ENCODE assay signal across 34 cellular contexts in the genomic region with DNA sequence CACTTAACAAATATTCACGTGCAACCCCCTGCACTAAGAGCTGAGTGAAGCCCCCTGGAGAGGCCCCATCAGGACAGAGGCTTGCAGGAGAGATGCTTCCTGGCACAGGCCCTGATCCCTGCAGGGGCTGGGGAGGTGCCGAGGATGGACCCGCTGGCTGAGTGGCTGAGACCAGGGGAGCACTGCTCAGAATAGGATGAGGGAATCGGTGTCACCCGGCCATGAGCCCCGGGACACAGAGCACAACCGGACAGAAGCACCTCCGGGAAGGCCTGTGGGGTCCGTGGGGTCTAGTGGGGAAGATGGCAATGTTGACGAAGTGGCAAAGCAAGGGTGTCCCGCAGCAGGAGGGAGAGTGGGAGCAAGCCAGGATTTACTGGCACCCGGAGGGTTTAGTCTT.
"Had no signal": no experiment of that assay in that cellular context is flagged by ENCODE, and none has a peak within 500 bp of the region (broad histone marks: within the 10 kb centered on the region; RNA-seq: fewer than 3 reads in every experiment).

No MANE protein-coding gene starts in this region.

- H3K27ac Mint-ChIP-seq: activated B cell treated with CpG ODN at 0.5 μM for 24 hours; activated CD4-positive, alpha-beta memory T cell treated with anti-CD3 and anti-CD28 coated beads for 36 hours; activated CD4-positive, alpha-beta T cell treated with anti-CD3 and anti-CD28 coated beads for 36 hours; activated CD4-positive, alpha-beta T cell treated with anti-CD3 and anti-CD28 coated beads, Interleukin-2, amount 10 ng/mL, durations not matched to agents 24 days and 14 days; activated CD8-positive, alpha-beta memory T cell treated with anti-CD3 and anti-CD28 coated beads, Interleukin-2, amount 10 ng/mL, durations not matched to agents 7 days and 5 days; activated CD8-positive, alpha-beta T cell treated with anti-CD3 and anti-CD28 coated beads, Interleukin-2, amount 10 ng/mL, durations not matched to agents 7 days and 5 days; activated naive CD4-positive, alpha-beta T cell treated with anti-CD3 and anti-CD28 coated beads, Interleukin-2, amount 10 ng/mL, durations not matched to agents 7 days and 5 days; activated naive CD4-positive, alpha-beta T cell treated with anti-CD3 and anti-CD28 coated beads, Interleukin-2, amount 50 U/mL, for 72 hours; activated naive CD8-positive, alpha-beta T cell treated with anti-CD3 and anti-CD28 coated beads, Interleukin-2, amount 10 ng/mL, durations not matched to agents 7 days and 5 days; activated T-helper 1 cell treated with anti-CD3 and anti-CD28 coated beads, Interleukin-12 subunit alpha, Interleukin-12 subunit beta, Interleukin-2, Interleukin-4 antibody, amounts not matched to agents 30 ng/mL and 10 ng/mL and 1 ng/mL, durations not matched to agents 14 hours and 24 hours and 36 hours; activated T-helper 2 cell treated with anti-CD3 and anti-CD28 coated beads, Interferon-gamma antibody, Interleukin-2, Interleukin-4, amounts not matched to agents 10 μg/mL and 5 μg/mL and 100 μg/mL, durations not matched to agents 14 hours and 24 hours and 36 hours; T-helper 17 cell; T-helper 2 cell treated with Interferon-gamma antibody and Interleukin-4, amounts not matched to agents 5 μg/mL and 100 μg/mL, for 36 hours had no signal

- H3K36me3 Mint-ChIP-seq: activated CD4-positive, alpha-beta memory T cell treated with anti-CD3 and anti-CD28 coated beads for 36 hours; activated CD8-positive, alpha-beta memory T cell treated with anti-CD3 and anti-CD28 coated beads, Interleukin-2, amount 10 ng/mL, durations not matched to agents 7 days and 5 days; activated naive CD4-positive, alpha-beta T cell treated with anti-CD3 and anti-CD28 coated beads, Interleukin-2, amount 10 ng/mL, durations not matched to agents 7 days and 5 days; activated naive CD4-positive, alpha-beta T cell treated with anti-CD3 and anti-CD28 coated beads, Interleukin-2, amount 50 U/mL, for 72 hours; activated naive CD8-positive, alpha-beta T cell treated with anti-CD3 and anti-CD28 coated beads, Interleukin-2, amount 10 ng/mL, durations not matched to agents 7 days and 5 days; brain had no signal

- H3K27ac ChIP-seq: ascending aorta, breast epithelium, cardiac muscle cell, colonic mucosa, esophagus muscularis mucosa, foreskin keratinocyte, gastrocnemius medialis, WERI-Rb-1 had no signal

- H3K36me3 ChIP-seq: ascending aorta, breast epithelium, cardiac muscle cell, colonic mucosa, esophagus muscularis mucosa, gastrocnemius medialis, WERI-Rb-1 had no signal

- H3K4me1 Mint-ChIP-seq: activated B cell treated with CpG ODN at 0.5 μM for 24 hours; activated CD4-positive, alpha-beta T cell treated with anti-CD3 and anti-CD28 coated beads for 36 hours; activated CD4-positive, alpha-beta T cell treated with anti-CD3 and anti-CD28 coated beads, Interleukin-2, amount 10 ng/mL, durations not matched to agents 24 days and 14 days; activated CD8-positive, alpha-beta memory T cell treated with anti-CD3 and anti-CD28 coated beads, Interleukin-2, amount 10 ng/mL, durations not matched to agents 7 days and 5 days; activated naive CD4-positive, alpha-beta T cell treated with anti-CD3 and anti-CD28 coated beads, Interleukin-2, amount 10 ng/mL, durations not matched to agents 7 days and 5 days; activated naive CD8-positive, alpha-beta T cell treated with anti-CD3 and anti-CD28 coated beads, Interleukin-2, amount 10 ng/mL, durations not matched to agents 7 days and 5 days; T-helper 17 cell had no signal

- H3K9me3 ChIP-seq: ascending aorta, breast epithelium, colonic mucosa, esophagus muscularis mucosa, gastrocnemius medialis had no signal

- H3K27me3 ChIP-seq: ascending aorta, cardiac muscle cell, colonic mucosa, foreskin keratinocyte, gastrocnemius medialis had no signal

- H3K9me3 Mint-ChIP-seq: activated CD4-positive, alpha-beta memory T cell treated with anti-CD3 and anti-CD28 coated beads for 36 hours; activated CD4-positive, alpha-beta T cell treated with anti-CD3 and anti-CD28 coated beads, Interleukin-2, amount 10 ng/mL, durations not matched to agents 24 days and 14 days; activated naive CD4-positive, alpha-beta T cell treated with anti-CD3 and anti-CD28 coated beads, Interleukin-2, amount 10 ng/mL, durations not matched to agents 7 days and 5 days; activated naive CD4-positive, alpha-beta T cell treated with anti-CD3 and anti-CD28 coated beads, Interleukin-2, amount 50 U/mL, for 72 hours; activated naive CD8-positive, alpha-beta T cell treated with anti-CD3 and anti-CD28 coated beads, Interleukin-2, amount 10 ng/mL, durations not matched to agents 7 days and 5 days; activated T-helper 1 cell treated with anti-CD3 and anti-CD28 coated beads, Interleukin-12 subunit alpha, Interleukin-12 subunit beta, Interleukin-2, Interleukin-4 antibody, amounts not matched to agents 30 ng/mL and 10 ng/mL and 1 ng/mL, durations not matched to agents 14 hours and 24 hours and 36 hours; activated T-helper 2 cell treated with anti-CD3 and anti-CD28 coated beads, Interferon-gamma antibody, Interleukin-2, Interleukin-4, amounts not matched to agents 10 μg/mL and 5 μg/mL and 100 μg/mL, durations not matched to agents 14 hours and 24 hours and 36 hours; brain; T-helper 2 cell treated with Interferon-gamma antibody and Interleukin-4, amounts not matched to agents 5 μg/mL and 100 μg/mL, for 36 hours had no signal

- ATAC-seq: activated CD4-positive, alpha-beta T cell treated with anti-CD3 and anti-CD28 coated beads for 36 hours; activated CD4-positive, CD25-positive, alpha-beta regulatory T cell treated with anti-CD3 and anti-CD28 coated beads, Interleukin-2, amount 50 U/mL, for 24 hours; activated CD8-positive, alpha-beta memory T cell treated with anti-CD3 and anti-CD28 coated beads, Interleukin-2, amount 10 ng/mL, durations not matched to agents 7 days and 5 days; activated CD8-positive, alpha-beta T cell treated with anti-CD3 and anti-CD28 coated beads, Interleukin-2, amount 10 ng/mL, durations not matched to agents 7 days and 5 days; activated naive CD4-positive, alpha-beta T cell treated with anti-CD3 and anti-CD28 coated beads, Interleukin-2, amount 50 U/mL, for 72 hours; foreskin keratinocyte; gastrocnemius medialis; T-helper 17 cell had no signal

- H3K4me3 Mint-ChIP-seq: activated B cell treated with CpG ODN at 0.5 μM for 24 hours; activated CD4-positive, alpha-beta memory T cell treated with anti-CD3 and anti-CD28 coated beads for 36 hours; activated CD4-positive, alpha-beta T cell treated with anti-CD3 and anti-CD28 coated beads for 36 hours; activated CD4-positive, alpha-beta T cell treated with anti-CD3 and anti-CD28 coated beads, Interleukin-2, amount 10 ng/mL, durations not matched to agents 24 days and 14 days; activated CD8-positive, alpha-beta memory T cell treated with anti-CD3 and anti-CD28 coated beads, Interleukin-2, amount 10 ng/mL, durations not matched to agents 7 days and 5 days; activated CD8-positive, alpha-beta T cell treated with anti-CD3 and anti-CD28 coated beads, Interleukin-2, amount 10 ng/mL, durations not matched to agents 7 days and 5 days; activated naive CD4-positive, alpha-beta T cell treated with anti-CD3 and anti-CD28 coated beads, Interleukin-2, amount 10 ng/mL, durations not matched to agents 7 days and 5 days; activated naive CD8-positive, alpha-beta T cell treated with anti-CD3 and anti-CD28 coated beads, Interleukin-2, amount 10 ng/mL, durations not matched to agents 7 days and 5 days; activated T-helper 1 cell treated with anti-CD3 and anti-CD28 coated beads, Interleukin-12 subunit alpha, Interleukin-12 subunit beta, Interleukin-2, Interleukin-4 antibody, amounts not matched to agents 30 ng/mL and 10 ng/mL and 1 ng/mL, durations not matched to agents 14 hours and 24 hours and 36 hours; brain; T-helper 17 cell; T-helper 2 cell treated with Interferon-gamma antibody and Interleukin-4, amounts not matched to agents 5 μg/mL and 100 μg/mL, for 36 hours had no signal

- DNase-seq: activated B cell treated with CpG ODN at 0.5 μM for 24 hours; activated CD4-positive, alpha-beta memory T cell treated with anti-CD3 and anti-CD28 coated beads for 36 hours; activated CD4-positive, alpha-beta T cell treated with anti-CD3 and anti-CD28 coated beads for 36 hours; activated CD4-positive, alpha-beta T cell treated with anti-CD3 and anti-CD28 coated beads, Interleukin-2, amount 10 ng/mL, durations not matched to agents 24 days and 14 days; activated CD8-positive, alpha-beta memory T cell treated with anti-CD3 and anti-CD28 coated beads, Interleukin-2, amount 10 ng/mL, durations not matched to agents 7 days and 5 days; activated CD8-positive, alpha-beta memory T cell treated with anti-CD3 and anti-CD28 coated beads, Interleukin-2, amount 50 U/mL, for 4 hours; activated CD8-positive, alpha-beta T cell treated with anti-CD3 and anti-CD28 coated beads, Interleukin-2, amount 10 ng/mL, durations not matched to agents 7 days and 5 days; activated gamma-delta T cell; activated naive CD4-positive, alpha-beta T cell; activated naive CD4-positive, alpha-beta T cell treated with anti-CD3 and anti-CD28 coated beads, Interleukin-2, amount 10 ng/mL, durations not matched to agents 7 days and 5 days; activated naive CD8-positive, alpha-beta T cell treated with anti-CD3 and anti-CD28 coated beads, Interleukin-2, amount 10 ng/mL, durations not matched to agents 7 days and 5 days; activated T-cell treated with anti-CD3 and anti-CD28 coated beads, Interleukin-2, amount 50 U/mL, for 1 hour; activated T-cell treated with anti-CD3 and anti-CD28 coated beads, Interleukin-2, amount 50 U/mL, for 48 hours; central memory CD4-positive, alpha-beta T cell; cerebellar nuclear complex; colonic mucosa; effector memory CD4-positive, alpha-beta T cell; erythroblast; foreskin keratinocyte; gastrocnemius medialis; T-helper 1 cell; T-helper 17 cell; T1000; WERI-Rb-1 had no signal

- H3K4me3 ChIP-seq: ascending aorta, breast epithelium, cardiac muscle cell, colonic mucosa, esophagus muscularis mucosa, gastrocnemius medialis had no signal

- H3K27me3 Mint-ChIP-seq: activated CD4-positive, alpha-beta T cell treated with anti-CD3 and anti-CD28 coated beads for 36 hours; activated CD4-positive, alpha-beta T cell treated with anti-CD3 and anti-CD28 coated beads, Interleukin-2, amount 10 ng/mL, durations not matched to agents 24 days and 14 days; activated CD8-positive, alpha-beta memory T cell treated with anti-CD3 and anti-CD28 coated beads, Interleukin-2, amount 10 ng/mL, durations not matched to agents 7 days and 5 days; activated naive CD8-positive, alpha-beta T cell treated with anti-CD3 and anti-CD28 coated beads, Interleukin-2, amount 10 ng/mL, durations not matched to agents 7 days and 5 days had no signal

- H3K4me1 ChIP-seq: ascending aorta, breast epithelium, colonic mucosa, esophagus muscularis mucosa, foreskin keratinocyte, gastrocnemius medialis had no signal
